In genomic region chr6:84753173-84753572, GRCh38 we compare ENCODE assay signal across 18 cellular contexts. TPM values are rescaled to one million over a fixed set of nuclear protein-coding genes. Genes with fewer than 3 reads are reported as not detected.
"Had no signal": no experiment of that assay in that cellular context is flagged by ENCODE, and none has a peak within 500 bp of the region (broad histone marks: within the 10 kb centered on the region; RNA-seq: fewer than 3 reads in every experiment).

No MANE protein-coding gene starts in this region.

- H3K4me3 ChIP-seq: dorsolateral prefrontal cortex, left lung, lower lobe of right lung, prostate gland, skin epidermis, spleen, vagina had no signal

- H3K4me3 Mint-ChIP-seq: naive thymus-derived CD8-positive, alpha-beta T cell; nephron progenitor cell; stimulated activated memory B cell treated with anti-CD40 and anti-IgM and Interleukin-4, amounts not matched to agents 10 μg/mL and 1 μg/mL and 100 μg/mL, for 72 hours had no signal

- FAIRE-seq: frontal cortex, kidney had no signal

- ATAC-seq: left lung; lower lobe of right lung; naive thymus-derived CD8-positive, alpha-beta T cell; stimulated activated memory B cell treated with anti-CD40 and anti-IgM and Interleukin-4, amounts not matched to agents 10 μg/mL and 1 μg/mL and 100 μg/mL, for 72 hours; stimulated activated naive CD8-positive, alpha-beta T cell treated with anti-CD3 and anti-CD28 coated beads, Interleukin-15, Interleukin-2, amounts not matched to agents 100 U/mL and 50 U/mL, for 24 hours had no signal

- H3K9me3 Mint-ChIP-seq: naive thymus-derived CD8-positive, alpha-beta T cell; nephron progenitor cell; stimulated activated memory B cell treated with anti-CD40 and anti-IgM and Interleukin-4, amounts not matched to agents 10 μg/mL and 1 μg/mL and 100 μg/mL, for 72 hours had no signal

- H3K36me3 Mint-ChIP-seq: naive thymus-derived CD8-positive, alpha-beta T cell; stimulated activated memory B cell treated with anti-CD40 and anti-IgM and Interleukin-4, amounts not matched to agents 10 μg/mL and 1 μg/mL and 100 μg/mL, for 72 hours had no signal

- H3K4me1 ChIP-seq: left lung, lower lobe of right lung, prostate gland, spleen, vagina had no signal

- H3K27ac ChIP-seq: left lung, lower lobe of right lung, prostate gland, skin epidermis, spleen, vagina had no signal

- H3K4me1 Mint-ChIP-seq: naive thymus-derived CD8-positive, alpha-beta T cell; nephron progenitor cell; stimulated activated memory B cell treated with anti-CD40 and anti-IgM and Interleukin-4, amounts not matched to agents 10 μg/mL and 1 μg/mL and 100 μg/mL, for 72 hours had no signal

- H3K27me3 Mint-ChIP-seq: stimulated activated memory B cell treated with anti-CD40 and anti-IgM and Interleukin-4, amounts not matched to agents 10 μg/mL and 1 μg/mL and 100 μg/mL, for 72 hours had no signal

- H3K27me3 ChIP-seq: vagina had no signal

- H3K27ac Mint-ChIP-seq: naive thymus-derived CD8-positive, alpha-beta T cell; nephron progenitor cell; stimulated activated memory B cell treated with anti-CD40 and anti-IgM and Interleukin-4, amounts not matched to agents 10 μg/mL and 1 μg/mL and 100 μg/mL, for 72 hours had no signal

- DNase-seq: dorsolateral prefrontal cortex; effector CD4-positive, alpha-beta T cell; kidney; left lung; lower lobe of right lung; naive thymus-derived CD8-positive, alpha-beta T cell; nephron progenitor cell; nucleus accumbens; right cardiac atrium; spleen; stimulated activated CD4-positive, alpha-beta T cell treated with anti-CD3 and anti-CD28 coated beads, Interleukin-4, amount 100 ng/mL, for 4 hours; stimulated activated naive CD8-positive, alpha-beta T cell treated with anti-CD3 and anti-CD28 coated beads, Interleukin-15, Interleukin-2, amounts not matched to agents 100 U/mL and 50 U/mL, for 24 hours; trophoblast cell had no signal

- H3K36me3 ChIP-seq: left lung, lower lobe of right lung, prostate gland, spleen, vagina had no signal

- H3K9me3 ChIP-seq: left lung, lower lobe of right lung, prostate gland, spleen, vagina had no signal

RNA-seq across cellular contexts. Expression of gene TBX18, which starts 11.2 kb away (rescaled TPM):
- total RNA-seq: naive thymus-derived CD8-positive, alpha-beta T cell had no signal
